21 cellular contexts compared by ENCODE assay signal in the genomic region with DNA sequence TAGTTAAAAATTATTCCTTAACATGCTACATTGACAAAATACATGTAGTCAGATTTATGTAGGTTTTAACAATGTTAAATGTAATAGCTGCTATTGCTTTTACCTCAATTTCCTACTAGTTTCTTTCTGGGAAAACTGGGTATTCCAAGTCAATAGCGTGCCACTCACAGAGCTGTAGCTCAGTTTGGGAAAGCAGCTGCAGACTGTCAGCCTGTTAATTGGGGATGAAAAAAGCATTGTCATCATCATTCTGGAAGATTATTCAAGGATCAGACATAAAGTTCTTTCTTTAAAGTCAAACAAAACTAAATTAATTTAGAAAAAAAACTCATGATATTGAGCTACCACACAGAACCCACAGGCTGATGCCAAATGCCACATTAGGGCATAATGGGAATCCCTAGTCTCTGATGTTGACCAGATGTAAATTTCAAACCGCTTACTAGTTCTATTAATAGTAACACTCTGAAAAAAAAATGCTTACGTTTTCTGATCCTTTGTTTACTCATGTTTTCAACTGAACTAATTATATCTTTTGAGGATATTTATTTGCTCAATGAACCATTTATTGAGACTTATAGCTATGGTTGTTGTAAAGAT. TPM values are rescaled to one million over a fixed set of nuclear protein-coding genes. Genes with fewer than 3 reads are reported as not detected.
"Had no signal": no experiment of that assay in that cellular context is flagged by ENCODE, and none has a peak within 500 bp of the region (broad histone marks: within the 10 kb centered on the region; RNA-seq: fewer than 3 reads in every experiment).

No MANE protein-coding gene starts in this region.

- H3K4me1 Mint-ChIP-seq: activated CD4-positive, alpha-beta T cell treated with anti-CD3 and anti-CD28 coated beads, Interleukin-2, amount 10 ng/mL, durations not matched to agents 7 days and 5 days; activated naive CD4-positive, alpha-beta T cell treated with anti-CD3 and anti-CD28 coated beads, Interleukin-2, amount 50 U/mL, for 24 hours; neural crest cell; stimulated activated naive CD8-positive, alpha-beta T cell treated with anti-CD3 and anti-CD28 coated beads, Interleukin-15, amount 100 ng/mL, for 72 hours had no signal

- H3K27ac ChIP-seq: body of pancreas, hepatocyte, ovary, testis, upper lobe of right lung had no signal

- H3K27ac Mint-ChIP-seq: activated CD4-positive, alpha-beta T cell treated with anti-CD3 and anti-CD28 coated beads, Interleukin-2, amount 10 ng/mL, durations not matched to agents 7 days and 5 days; activated naive CD4-positive, alpha-beta T cell treated with anti-CD3 and anti-CD28 coated beads, Interleukin-2, amount 50 U/mL, for 24 hours; activated T-helper 2 cell treated with anti-CD3 and anti-CD28 coated beads, Interferon-gamma antibody, Interleukin-2, Interleukin-4, amounts not matched to agents 10 μg/mL and 5 μg/mL and 100 μg/mL, durations not matched to agents 14 hours and 24 hours and 36 hours; stimulated activated naive CD8-positive, alpha-beta T cell treated with anti-CD3 and anti-CD28 coated beads, Interleukin-15, amount 100 ng/mL, for 72 hours had no signal

- H3K36me3 Mint-ChIP-seq: activated naive CD4-positive, alpha-beta T cell treated with anti-CD3 and anti-CD28 coated beads, Interleukin-2, amount 50 U/mL, for 24 hours had no signal

- H3K4me3 Mint-ChIP-seq: activated CD4-positive, alpha-beta T cell treated with anti-CD3 and anti-CD28 coated beads, Interleukin-2, amount 10 ng/mL, durations not matched to agents 7 days and 5 days; activated naive CD4-positive, alpha-beta T cell treated with anti-CD3 and anti-CD28 coated beads, Interleukin-2, amount 50 U/mL, for 24 hours; neural crest cell; stimulated activated naive CD8-positive, alpha-beta T cell treated with anti-CD3 and anti-CD28 coated beads, Interleukin-15, amount 100 ng/mL, for 72 hours had no signal

- H3K4me3 ChIP-seq: body of pancreas, hepatocyte, ovary, testis, upper lobe of right lung had no signal

- DNase-seq: activated CD4-positive, alpha-beta T cell treated with anti-CD3 and anti-CD28 coated beads, Interleukin-2, amount 10 ng/mL, durations not matched to agents 7 days and 5 days; activated CD4-positive, CD25-positive, alpha-beta regulatory T cell; activated T-cell treated with anti-CD3 and anti-CD28 coated beads for 4 hours; body of pancreas; central memory CD4-positive, alpha-beta T cell; cortex of kidney; effector CD8-positive, alpha-beta T cell; left cardiac atrium; mesendoderm; ovary; stimulated activated CD4-positive, alpha-beta T cell treated with anti-CD3 and anti-CD28 coated beads, Interleukin-4, amount 100 ng/mL, for 1 hour; stimulated activated CD8-positive, alpha-beta memory T cell treated with anti-CD3 and anti-CD28 coated beads, Interleukin-4, amount 100 ng/mL, for 48 hours; stimulated activated naive CD8-positive, alpha-beta T cell treated with anti-CD3 and anti-CD28 coated beads, Interleukin-15, amount 100 ng/mL, for 72 hours; testis; upper lobe of right lung had no signal

- H3K4me1 ChIP-seq: body of pancreas, testis, upper lobe of right lung had no signal

- H3K4me2 ChIP-seq: hepatocyte had no signal

- H3K27me3 ChIP-seq: body of pancreas, hepatocyte, ovary, testis, upper lobe of right lung had no signal

- H3K27me3 Mint-ChIP-seq: activated CD4-positive, alpha-beta T cell treated with anti-CD3 and anti-CD28 coated beads, Interleukin-2, amount 10 ng/mL, durations not matched to agents 7 days and 5 days; activated naive CD4-positive, alpha-beta T cell treated with anti-CD3 and anti-CD28 coated beads, Interleukin-2, amount 50 U/mL, for 24 hours; stimulated activated naive CD8-positive, alpha-beta T cell treated with anti-CD3 and anti-CD28 coated beads, Interleukin-15, amount 100 ng/mL, for 72 hours had no signal

- H3K36me3 ChIP-seq: ovary, upper lobe of right lung had no signal

- H2AFZ ChIP-seq: hepatocyte had no signal

- H3K9me3 ChIP-seq: body of pancreas, ovary, testis had no signal

- H3K79me2 ChIP-seq: hepatocyte had no signal

RNA-seq across cellular contexts. Expression of a gene that starts 19.6 kb away (rescaled TPM):
- total RNA-seq: activated CD4-positive, alpha-beta T cell treated with anti-CD3 and anti-CD28 coated beads, Interleukin-2, amount 10 ng/mL, durations not matched to agents 7 days and 5 days; activated CD8-positive, alpha-beta memory T cell treated with anti-CD3 and anti-CD28 coated beads for 36 hours; activated T-helper 2 cell treated with anti-CD3 and anti-CD28 coated beads, Interferon-gamma antibody, Interleukin-2, Interleukin-4, amounts not matched to agents 10 μg/mL and 5 μg/mL and 100 μg/mL, durations not matched to agents 14 hours and 24 hours and 36 hours; T-helper 2 cell treated with Interferon-gamma antibody and Interleukin-4, amounts not matched to agents 100 ng/mL and 5 ng/mL, for 36 hours had no signal
